29 cellular contexts compared by ENCODE assay signal in the genomic region with DNA sequence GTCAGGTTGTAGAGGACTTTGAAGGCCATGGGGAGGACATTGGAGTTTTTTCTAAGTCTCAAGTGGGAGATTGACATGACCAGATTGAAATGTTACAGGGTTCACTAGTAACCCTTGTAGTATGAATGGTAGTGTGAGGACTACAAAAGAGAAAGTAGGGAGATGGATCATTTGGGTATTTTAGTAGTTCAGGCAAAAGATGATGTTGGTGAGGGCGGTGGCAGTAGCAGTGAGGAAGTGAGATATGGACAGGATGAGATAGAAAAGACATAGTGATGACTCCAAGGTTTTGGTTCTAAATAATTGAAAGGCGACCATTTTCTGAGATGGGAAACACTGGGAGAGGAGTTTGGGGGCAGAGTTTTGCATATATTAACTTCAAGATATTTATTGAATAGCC.
"Had no signal": no experiment of that assay in that cellular context is flagged by ENCODE, and none has a peak within 500 bp of the region (broad histone marks: within the 10 kb centered on the region; RNA-seq: fewer than 3 reads in every experiment).

No MANE protein-coding gene starts in this region.

- H3K4me1 ChIP-seq: ascending aorta, colonic mucosa had no signal

- ATAC-seq: activated CD8-positive, alpha-beta T cell treated with anti-CD3 and anti-CD28 coated beads for 36 hours; activated naive CD8-positive, alpha-beta T cell treated with anti-CD3 and anti-CD28 coated beads, Interleukin-2, amount 50 U/mL, for 24 hours had no signal

- DNase-seq: activated B cell treated with CpG ODN at 0.5 μM for 24 hours; activated CD4-positive, alpha-beta memory T cell treated with anti-CD3 and anti-CD28 coated beads for 36 hours; activated CD4-positive, alpha-beta T cell treated with anti-CD3 and anti-CD28 coated beads for 4 hours; activated CD4-positive, alpha-beta T cell treated with anti-CD3 and anti-CD28 coated beads, Interleukin-2, amount 10 ng/mL, durations not matched to agents 24 days and 14 days; activated CD4-positive, alpha-beta T cell treated with anti-CD3 and anti-CD28 coated beads, Interleukin-2, amount 50 U/mL, for 1 hour; activated CD4-positive, alpha-beta T cell treated with anti-CD3 and anti-CD28 coated beads, Interleukin-2, amount 50 U/mL, for 4 hours; activated CD4-positive, CD25-positive, alpha-beta regulatory T cell treated with anti-CD3 and anti-CD28 coated beads, Interleukin-2, amount 50 U/mL, for 72 hours; activated CD8-positive, alpha-beta memory T cell treated with anti-CD3 and anti-CD28 coated beads, Interleukin-2, amount 50 U/mL, for 4 hours; activated CD8-positive, alpha-beta T cell treated with anti-CD3 and anti-CD28 coated beads for 36 hours; activated effector memory CD4-positive, alpha-beta T cell treated with Interleukin-2 at 50 U/mL for 16 hours; activated gamma-delta T cell; activated naive CD4-positive, alpha-beta T cell treated with anti-CD3 and anti-CD28 coated beads, Interleukin-2, amount 10 ng/mL, durations not matched to agents 7 days and 5 days; activated naive CD4-positive, alpha-beta T cell treated with Interleukin-2 at 50 U/mL for 16 hours; activated naive CD8-positive, alpha-beta T cell treated with anti-CD3 and anti-CD28 coated beads, Interleukin-2, amount 10 ng/mL, durations not matched to agents 7 days and 5 days; activated naive CD8-positive, alpha-beta T cell treated with anti-CD3 and anti-CD28 coated beads, Interleukin-2, amount 50 U/mL, for 24 hours; activated T-cell treated with anti-CD3 and anti-CD28 coated beads, Interleukin-2, amount 50 U/mL, for 24 hours; activated T-cell treated with anti-CD3 and anti-CD28 coated beads, Interleukin-2, amount 50 U/mL, for 48 hours; amygdala; anterior cingulate cortex; caudate nucleus; cerebellar nuclear complex; colonic mucosa; T-helper 2 cell; T-helper 9 cell had no signal

- H3K9me3 ChIP-seq: ascending aorta, colonic mucosa had no signal

- H3K4me3 ChIP-seq: ascending aorta, cardiac muscle cell, colonic mucosa had no signal

- H3K27me3 ChIP-seq: ascending aorta, cardiac muscle cell, colonic mucosa had no signal

- H3K36me3 ChIP-seq: ascending aorta, cardiac muscle cell, colonic mucosa had no signal

- H3K27ac ChIP-seq: ascending aorta, cardiac muscle cell, colonic mucosa, VCaP had no signal

- FAIRE-seq: bronchial epithelial cell, TTC549 had no signal
